Comparison of ENCODE assay signal across 8 cellular contexts in the genomic region with DNA sequence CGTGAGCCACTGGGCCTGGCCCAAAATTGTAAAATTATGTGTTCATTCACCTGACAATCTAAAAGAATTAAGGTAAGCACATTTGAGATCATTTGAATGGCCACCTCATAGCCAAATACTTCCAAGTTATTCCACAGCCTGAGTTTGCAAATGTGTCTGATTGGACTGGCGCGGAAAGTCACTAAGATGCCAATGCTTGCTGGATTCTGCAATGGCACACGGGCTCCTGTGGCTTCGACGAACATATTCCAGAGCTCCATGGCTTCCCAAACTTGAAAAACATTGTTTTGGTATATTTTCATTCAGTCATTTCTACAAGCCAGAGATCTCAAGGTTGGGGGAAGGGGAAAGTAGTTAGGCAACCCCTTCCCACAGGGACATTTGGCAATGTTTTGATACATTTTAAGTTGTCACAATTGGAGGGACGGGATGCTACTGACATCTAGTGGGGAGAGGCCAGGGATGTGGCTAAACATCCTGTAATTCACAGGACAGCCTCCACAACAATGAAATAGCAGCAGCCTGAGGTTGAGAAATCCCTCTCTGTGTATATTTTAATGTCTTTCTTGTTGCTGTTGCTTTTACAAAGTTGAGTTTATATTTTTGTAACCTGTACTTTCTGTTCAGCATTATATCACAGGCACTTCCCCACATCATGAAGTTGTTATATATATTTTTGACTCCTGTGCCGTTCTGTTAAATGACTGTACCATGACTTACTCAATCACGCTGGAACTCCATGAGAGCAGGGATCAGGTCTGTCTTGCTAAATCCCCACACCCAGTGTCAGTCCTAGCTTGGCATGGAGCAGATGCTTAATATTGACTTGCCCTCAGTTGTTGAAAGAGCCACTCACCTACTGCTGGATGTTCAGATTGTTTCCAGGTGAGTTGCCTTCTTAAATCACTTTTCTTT. TPM values are rescaled to one million over a fixed set of nuclear protein-coding genes. Genes with fewer than 3 reads are reported as not detected.
DNase-seq lines count a peak whose midpoint lies in the region; ATAC-seq and TF ChIP-seq lines count a peak whose summit lies in the region.

No MANE protein-coding gene starts in this region.

- CTCF ChIA-PET in A673 (lab: Charles Lee) = no interaction called here

- no TSS peak for BruUV-seq in A673 (replicated peaks; lab: Mats Ljungman, UMichigan)

- no peak overlapping the region for H3K4me3 ChIP-seq in A673 (ENCODE audit: low read depth, low read length, poor library complexity, severe bottlenecking)

- DNase-seq in A673 (ENCODE audit: low spot score) (peak; percentile 81), NCI-H526 treated with DMSO at 0.1 percent for 48 hours (lab: John Stamatoyannopoulos, UW) (peak; percentile 39), activated T-cell treated with anti-CD3 and anti-CD28 coated beads for 24 hours (ENCODE audit: low read depth) (peak; percentile 15), globus pallidus (ENCODE audit: low spot score) (peak; percentile 41), progenitor cell of endocrine pancreas (ENCODE audit: low spot score, unreplicated experiment) (peak; percentile 53)
- DNase-seq in activated effector memory CD4-positive, alpha-beta T cell treated with Interleukin-2 at 50 U/mL for 16 hours = no peak

- H3K4me3 Mint-ChIP-seq in progenitor cell of endocrine pancreas (ENCODE audit: low read depth) = no peak overlapping the region

- TF ChIP-seq CTCF in A673 (conservative IDR thresholded peaks at IDR 0.05; ENCODE audit: low read depth, low read length) = peak; percentile 87
- peak; percentile 77 for TF ChIP-seq CTCF in GM12873 (IDR thresholded peaks at IDR 0.05; ENCODE audit: insufficient read depth, low read depth, low read length, missing control alignments)
- peak; percentile 90 for TF ChIP-seq CTCF in progenitor cell of endocrine pancreas (IDR thresholded peaks at IDR 0.05; ENCODE audit: unreplicated experiment)

- no peak overlapping the region for H3K27ac ChIP-seq in A673 (ENCODE audit: low read depth, low read length, poor library complexity, severe bottlenecking)

- no peaks in the 10 kb centered on the region for H3K9me3 ChIP-seq in A673 (ENCODE audit: low read depth, low read length, poor library complexity, severe bottlenecking)

- peak; percentile 83 for ATAC-seq in HG03159 (IDR thresholded peaks at IDR 0.05; ENCODE audit: unreplicated experiment)

- H3K27me3 ChIP-seq in A673 (replicated peaks; ENCODE audit: insufficient read depth, low read depth, low read length, poor library complexity) = no peaks in the 10 kb centered on the region

- no peaks in the 10 kb centered on the region for H3K9me3 Mint-ChIP-seq in progenitor cell of endocrine pancreas (ENCODE audit: low read depth)

- H3K27me3 Mint-ChIP-seq in progenitor cell of endocrine pancreas = no peaks in the 10 kb centered on the region

- no peak overlapping the region for H3K27ac Mint-ChIP-seq in progenitor cell of endocrine pancreas

- H3K36me3 ChIP-seq in A673 (ENCODE audit: insufficient read depth, low read length, poor library complexity, severe bottlenecking) = no peaks in the 10 kb centered on the region

- no peaks in the 10 kb centered on the region for H3K36me3 Mint-ChIP-seq in progenitor cell of endocrine pancreas (ENCODE audit: insufficient read depth)

- POLR2A ChIA-PET in A673 (lab: Charles Lee; ENCODE audit: low non-redundant PET) = no interaction called here

- no peaks in the 10 kb centered on the region for H3K4me1 ChIP-seq in A673 (ENCODE audit: insufficient read depth, low read length, poor library complexity, severe bottlenecking)

- intact Hi-C loops in A673 (cut with micrococcal nuclease; ENCODE audit: unreplicated experiment) = loop anchor here (1.0 to 2.0 kb wide), 3 partner anchors 306 to 1442 kb away; no protein-coding TSS in a partner anchor

- H3K4me1 Mint-ChIP-seq in progenitor cell of endocrine pancreas (ENCODE audit: low read depth) = peaks cover 4% of the 10 kb centered on the region

RNA-seq across cellular contexts. Expression of a gene that starts 56.9 kb away (rescaled TPM):
- 0.11 TPM in 1 of 2 replicates, not detected in the other for total RNA-seq in A673 (2021)
- 0.41 and 0.44 TPM in 2 replicates for total RNA-seq in progenitor cell of endocrine pancreas

RNA-seq across cellular contexts. Expression of a gene that starts 57.3 kb away (rescaled TPM):
- not detected in 2 replicates for total RNA-seq in A673 (2021)
- total RNA-seq in progenitor cell of endocrine pancreas = 0.09 and 0.34 TPM in 2 replicates
